Comparison of ENCODE assay signal across 11 cellular contexts in the genomic region with DNA sequence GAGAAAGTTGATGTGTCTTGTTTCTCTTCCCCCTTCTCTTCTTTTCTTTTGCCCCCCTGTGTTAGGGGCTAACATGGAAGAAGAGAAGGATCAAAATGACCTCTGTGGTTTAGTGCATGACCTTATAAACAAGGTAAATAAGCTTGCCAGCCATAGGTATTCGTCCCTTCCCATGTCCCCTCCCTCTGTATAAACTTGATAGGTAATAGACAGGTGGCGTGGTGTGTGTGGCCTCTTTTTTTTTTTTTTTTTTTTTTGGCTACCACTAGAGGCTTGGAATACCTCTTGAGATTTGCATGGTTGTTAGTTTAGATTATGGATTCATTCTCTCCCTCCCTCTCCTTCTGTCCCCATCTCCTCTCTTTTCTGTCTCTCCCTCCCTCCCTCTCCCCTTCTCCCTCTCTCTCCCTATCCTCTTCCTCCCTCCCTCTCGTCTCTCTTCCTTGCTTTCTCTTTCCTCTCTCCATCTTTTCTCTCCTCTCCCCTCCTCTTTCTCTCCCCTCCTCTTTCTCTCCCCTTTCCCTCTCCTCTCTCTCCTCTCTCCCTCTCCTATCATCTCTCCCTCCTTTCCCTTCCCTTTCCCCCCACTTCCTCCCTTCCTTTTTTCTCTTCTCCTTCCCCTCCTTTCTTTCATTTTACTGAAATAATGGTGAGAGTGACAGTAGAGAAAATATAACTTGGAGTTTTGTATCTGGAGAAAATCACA.
A peak's percentile ranks its signal among the peaks of the same experiment; 100 is the strongest.
DNase-seq lines count a peak whose midpoint lies in the region; TF ChIP-seq lines count a peak whose summit lies in the region.
"Had no signal": no experiment of that assay in that cellular context is flagged by ENCODE, and none has a peak within 500 bp of the region (broad histone marks: within the 10 kb centered on the region; RNA-seq: fewer than 3 reads in every experiment).

No MANE protein-coding gene starts in this region.

- H3K4me1 ChIP-seq in DOHH2 (ENCODE audit: control insufficient read depth, low read length) = peaks cover 35% of the 10 kb centered on the region
- peaks cover 3% of the 10 kb centered on the region for H3K4me1 ChIP-seq in endodermal cell (ENCODE audit: control insufficient read depth, insufficient read depth, low read length)
- H3K4me1 ChIP-seq in ascending aorta = peaks cover 3 to 16% of the 10 kb centered on the region in 2 donors

- H3K79me2 ChIP-seq in DOHH2 (ENCODE audit: control insufficient read depth, low read length) = no peaks in the 10 kb centered on the region

- no peaks in the 10 kb centered on the region for H3K27me3 Mint-ChIP-seq in activated T-helper 1 cell treated with anti-CD3 and anti-CD28 coated beads, Interleukin-12 subunit alpha, Interleukin-12 subunit beta, Interleukin-2, Interleukin-4 antibody, amounts not matched to agents 30 ng/mL and 10 ng/mL and 1 ng/mL, durations not matched to agents 14 hours and 24 hours and 36 hours (ENCODE audit: insufficient read depth)
- H3K27me3 Mint-ChIP-seq in nephron progenitor cell (ENCODE audit: low read depth, poor library complexity) (peaks cover 3% of the 10 kb centered on the region), endodermal cell (ENCODE audit: insufficient read depth) (no peaks in the 10 kb centered on the region)
- H3K27me3 Mint-ChIP-seq: naive B cell had no signal

- peak overlapping the region; percentile 42 for H3K27ac Mint-ChIP-seq in activated T-helper 1 cell treated with anti-CD3 and anti-CD28 coated beads, Interleukin-12 subunit alpha, Interleukin-12 subunit beta, Interleukin-2, Interleukin-4 antibody, amounts not matched to agents 30 ng/mL and 10 ng/mL and 1 ng/mL, durations not matched to agents 14 hours and 24 hours and 36 hours
- H3K27ac Mint-ChIP-seq in nephron progenitor cell (peak overlapping the region; percentile 66), endodermal cell (no peak overlapping the region)

- H3K4me3 ChIP-seq in DOHH2 (ENCODE audit: low read length) = no peak overlapping the region
- no peak overlapping the region for H3K4me3 ChIP-seq in endodermal cell (ENCODE audit: low read length)
- H3K4me3 ChIP-seq in ascending aorta = no peak overlapping the region

- no peaks in the 10 kb centered on the region for H3K27me3 ChIP-seq in DOHH2 (ENCODE audit: control insufficient read depth, low read length)
- no peaks in the 10 kb centered on the region for H3K27me3 ChIP-seq in endodermal cell (ENCODE audit: control insufficient read depth, insufficient read depth, low read length, poor library complexity, severe bottlenecking)
- no peaks in the 10 kb centered on the region for H3K27me3 ChIP-seq in ascending aorta

- no peak overlapping the region for H3K9ac ChIP-seq in endodermal cell (ENCODE audit: extremely low read depth, low read length, poor library complexity, severe bottlenecking)

- intact Hi-C loops in activated T-helper 1 cell treated with anti-CD3 and anti-CD28 coated beads, Interleukin-12 subunit alpha, Interleukin-12 subunit beta, Interleukin-2, Interleukin-4 antibody, amounts not matched to agents 30 ng/mL and 10 ng/mL and 1 ng/mL, durations not matched to agents 14 hours and 24 hours and 36 hours (cut with micrococcal nuclease) = no loop called here
- intact Hi-C loops in ascending aorta (cut with DNase I) = no loop called here

- peaks cover 19% of the 10 kb centered on the region for H3K36me3 Mint-ChIP-seq in activated T-helper 1 cell treated with anti-CD3 and anti-CD28 coated beads, Interleukin-12 subunit alpha, Interleukin-12 subunit beta, Interleukin-2, Interleukin-4 antibody, amounts not matched to agents 30 ng/mL and 10 ng/mL and 1 ng/mL, durations not matched to agents 14 hours and 24 hours and 36 hours (ENCODE audit: low read depth)
- peaks cover 51% of the 10 kb centered on the region for H3K36me3 Mint-ChIP-seq in nephron progenitor cell (ENCODE audit: low read depth)
- peaks cover 23% of the 10 kb centered on the region for H3K36me3 Mint-ChIP-seq in endodermal cell (ENCODE audit: low read depth)

- no peak overlapping the region for H3K4me3 Mint-ChIP-seq in activated T-helper 1 cell treated with anti-CD3 and anti-CD28 coated beads, Interleukin-12 subunit alpha, Interleukin-12 subunit beta, Interleukin-2, Interleukin-4 antibody, amounts not matched to agents 30 ng/mL and 10 ng/mL and 1 ng/mL, durations not matched to agents 14 hours and 24 hours and 36 hours
- H3K4me3 Mint-ChIP-seq in nephron progenitor cell = no peak overlapping the region
- no peak overlapping the region for H3K4me3 Mint-ChIP-seq in endodermal cell

- peak; percentile 39 to 77 for DNase-seq in NCI-H187 (lab: John Stamatoyannopoulos, UW)
- DNase-seq in activated T-helper 1 cell treated with anti-CD3 and anti-CD28 coated beads, Interleukin-12 subunit alpha, Interleukin-12 subunit beta, Interleukin-2, Interleukin-4 antibody, amounts not matched to agents 30 ng/mL and 10 ng/mL and 1 ng/mL, durations not matched to agents 14 hours and 24 hours and 36 hours (ENCODE audit: low spot score) = no peak
- DNase-seq in nephron progenitor cell = no peak
- no peak for DNase-seq in activated effector memory CD4-positive, alpha-beta T cell treated with Interleukin-2 at 50 U/mL for 16 hours
- DNase-seq in endodermal cell = no peak
- DNase-seq in ascending aorta (ENCODE audit: low spot score in 2 of 2) = no peak
- DNase-seq: activated CD4-positive, alpha-beta T cell treated with anti-CD3 and anti-CD28 coated beads for 1 hour; foreskin fibroblast; naive B cell; SW 1271 had no signal

- no peaks in the 10 kb centered on the region for H3K9me3 ChIP-seq in DOHH2 (ENCODE audit: control insufficient read depth, insufficient read depth, low read length)
- H3K9me3 ChIP-seq in endodermal cell (ENCODE audit: control insufficient read depth, low read length) = no peaks in the 10 kb centered on the region
- no peaks in the 10 kb centered on the region for H3K9me3 ChIP-seq in ascending aorta

- peaks cover 25% of the 10 kb centered on the region for H3K4me1 Mint-ChIP-seq in activated T-helper 1 cell treated with anti-CD3 and anti-CD28 coated beads, Interleukin-12 subunit alpha, Interleukin-12 subunit beta, Interleukin-2, Interleukin-4 antibody, amounts not matched to agents 30 ng/mL and 10 ng/mL and 1 ng/mL, durations not matched to agents 14 hours and 24 hours and 36 hours (ENCODE audit: low read depth)
- peaks cover 65% of the 10 kb centered on the region for H3K4me1 Mint-ChIP-seq in nephron progenitor cell
- H3K4me1 Mint-ChIP-seq in endodermal cell = peaks cover 34% of the 10 kb centered on the region

- H3F3A ChIP-seq in DOHH2 (ENCODE audit: control insufficient read depth, insufficient read depth) = peaks cover 18% of the 10 kb centered on the region

- WGBS in endodermal cell (ENCODE audit: insufficient coverage in 1 of 2, insufficient read length in 1 of 2), 2 experiments = 87 to 90% methylated on average over 1 to 2 of the region's 3 CpGs

- H3K36me3 ChIP-seq in DOHH2 (ENCODE audit: control insufficient read depth, low read length) (no peaks in the 10 kb centered on the region), endodermal cell (ENCODE audit: control insufficient read depth, insufficient read depth, low read length) (peaks cover 31% of the 10 kb centered on the region), ascending aorta (no peaks in the 10 kb centered on the region)

- H3K27ac ChIP-seq in DOHH2 (ENCODE audit: low read depth, low read length) (no peak overlapping the region), endodermal cell (ENCODE audit: low read depth, low read length) (no peak overlapping the region), ascending aorta (no peak overlapping the region)

- no peaks in the 10 kb centered on the region for H4K20me1 ChIP-seq in DOHH2 (ENCODE audit: control insufficient read depth, insufficient read depth, low read depth, low read length)

- H3K9me3 Mint-ChIP-seq in activated T-helper 1 cell treated with anti-CD3 and anti-CD28 coated beads, Interleukin-12 subunit alpha, Interleukin-12 subunit beta, Interleukin-2, Interleukin-4 antibody, amounts not matched to agents 30 ng/mL and 10 ng/mL and 1 ng/mL, durations not matched to agents 14 hours and 24 hours and 36 hours = no peaks in the 10 kb centered on the region
- H3K9me3 Mint-ChIP-seq in nephron progenitor cell (peaks cover 18% of the 10 kb centered on the region), endodermal cell (no peaks in the 10 kb centered on the region)
- H3K9me3 Mint-ChIP-seq: naive B cell had no signal

- TF ChIP-seq CTCF in DOHH2 (IDR thresholded peaks at IDR 0.05; ENCODE audit: low read depth, low read length, poor library complexity, severe bottlenecking) = no peak
- no peak for TF ChIP-seq CTCF in nephron progenitor cell (IDR thresholded peaks at IDR 0.05)
- TF ChIP-seq CTCF in endodermal cell (conservative IDR thresholded peaks at IDR 0.05) = no peak
- TF ChIP-seq CTCF in ascending aorta (IDR thresholded peaks at IDR 0.05) = no peak

- H3K9me2 ChIP-seq in DOHH2 (replicated peaks; ENCODE audit: control insufficient read depth, low read length) = no peaks in the 10 kb centered on the region

- H3K4me2 ChIP-seq in DOHH2 (ENCODE audit: low read length) = peak overlapping the region; percentile 27

Comparison
In these comparisons a context has a peak if more than half of its experiments do, and no peak if none do; other contexts are left out.
1. DNase-seq: peak in NCI-H187 (2 of 2); none in activated T-helper 1 cell treated with anti-CD3 and anti-CD28 coated beads, Interleukin-12 subunit alpha, Interleukin-12 subunit beta, Interleukin-2, Interleukin-4 antibody, amounts not matched to agents 30 ng/mL and 10 ng/mL and 1 ng/mL, durations not matched to agents 14 hours and 24 hours and 36 hours (single experiment), nephron progenitor cell (single experiment), activated effector memory CD4-positive, alpha-beta T cell treated with Interleukin-2 at 50 U/mL for 16 hours (single experiment), endodermal cell (single experiment) and ascending aorta (0 of 2).